1 cellular context compared by ENCODE assay signal in the genomic region with DNA sequence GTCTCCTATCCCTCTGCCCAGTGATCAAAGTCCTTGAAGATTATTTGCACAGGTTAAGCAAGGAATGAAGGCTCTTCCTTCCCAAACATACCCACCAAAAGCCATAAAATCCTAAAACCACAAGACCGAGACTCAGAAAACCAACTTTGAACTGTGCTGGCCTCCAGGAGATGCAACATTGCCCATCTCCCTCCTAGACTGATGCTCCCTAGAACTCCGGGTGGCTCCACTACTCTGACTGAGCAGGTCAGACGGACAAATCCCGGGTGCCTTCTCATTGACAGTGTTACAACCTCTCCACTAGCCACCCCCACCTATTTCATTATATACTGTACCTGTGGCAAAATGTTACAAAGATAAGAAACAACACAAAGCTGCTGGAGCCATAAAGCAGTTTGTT.
TF ChIP-seq lines count a peak whose summit lies in the region.

No MANE protein-coding gene starts in this region.

TF ChIP-seq in K562, 482 proteins besides CTCF, POLR2A, EP300 and RAD21 (continued from another document):
- TF ChIP-seq ZNF77 (CRISPR knock-in tag; IDR thresholded peaks at IDR 0.05) = no peak
- TF ChIP-seq HMG20A (CRISPR knock-in tag; conservative IDR thresholded peaks at IDR 0.05) = no peak
- no peak for TF ChIP-seq ZNF436 (CRISPR knock-in tag; IDR thresholded peaks at IDR 0.05)
- no peak for TF ChIP-seq ZNF282 (CRISPR knock-in tag; IDR thresholded peaks at IDR 0.05)
- TF ChIP-seq NFXL1 (CRISPR knock-in tag; IDR thresholded peaks at IDR 0.05) = no peak
- TF ChIP-seq PTBP1 (IDR thresholded peaks at IDR 0.05; ENCODE audit: low read depth, low read length) = no peak
- TF ChIP-seq, protein P1, sequence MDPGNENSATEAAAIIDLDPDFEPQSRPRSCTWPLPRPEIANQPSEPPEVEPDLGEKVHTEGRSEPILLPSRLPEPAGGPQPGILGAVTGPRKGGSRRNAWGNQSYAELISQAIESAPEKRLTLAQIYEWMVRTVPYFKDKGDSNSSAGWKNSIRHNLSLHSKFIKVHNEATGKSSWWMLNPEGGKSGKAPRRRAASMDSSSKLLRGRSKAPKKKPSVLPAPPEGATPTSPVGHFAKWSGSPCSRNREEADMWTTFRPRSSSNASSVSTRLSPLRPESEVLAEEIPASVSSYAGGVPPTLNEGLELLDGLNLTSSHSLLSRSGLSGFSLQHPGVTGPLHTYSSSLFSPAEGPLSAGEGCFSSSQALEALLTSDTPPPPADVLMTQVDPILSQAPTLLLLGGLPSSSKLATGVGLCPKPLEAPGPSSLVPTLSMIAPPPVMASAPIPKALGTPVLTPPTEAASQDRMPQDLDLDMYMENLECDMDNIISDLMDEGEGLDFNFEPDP (CRISPR knock-in tag; IDR thresholded peaks at IDR 0.05) = no peak
- TF ChIP-seq FOXM1 (IDR thresholded peaks at IDR 0.05; ENCODE audit: low read depth) = no peak
- TF ChIP-seq FOXM1 (CRISPR knock-in tag; IDR thresholded peaks at IDR 0.05; ENCODE audit: low read depth) = no peak
- TF ChIP-seq, protein P2, sequence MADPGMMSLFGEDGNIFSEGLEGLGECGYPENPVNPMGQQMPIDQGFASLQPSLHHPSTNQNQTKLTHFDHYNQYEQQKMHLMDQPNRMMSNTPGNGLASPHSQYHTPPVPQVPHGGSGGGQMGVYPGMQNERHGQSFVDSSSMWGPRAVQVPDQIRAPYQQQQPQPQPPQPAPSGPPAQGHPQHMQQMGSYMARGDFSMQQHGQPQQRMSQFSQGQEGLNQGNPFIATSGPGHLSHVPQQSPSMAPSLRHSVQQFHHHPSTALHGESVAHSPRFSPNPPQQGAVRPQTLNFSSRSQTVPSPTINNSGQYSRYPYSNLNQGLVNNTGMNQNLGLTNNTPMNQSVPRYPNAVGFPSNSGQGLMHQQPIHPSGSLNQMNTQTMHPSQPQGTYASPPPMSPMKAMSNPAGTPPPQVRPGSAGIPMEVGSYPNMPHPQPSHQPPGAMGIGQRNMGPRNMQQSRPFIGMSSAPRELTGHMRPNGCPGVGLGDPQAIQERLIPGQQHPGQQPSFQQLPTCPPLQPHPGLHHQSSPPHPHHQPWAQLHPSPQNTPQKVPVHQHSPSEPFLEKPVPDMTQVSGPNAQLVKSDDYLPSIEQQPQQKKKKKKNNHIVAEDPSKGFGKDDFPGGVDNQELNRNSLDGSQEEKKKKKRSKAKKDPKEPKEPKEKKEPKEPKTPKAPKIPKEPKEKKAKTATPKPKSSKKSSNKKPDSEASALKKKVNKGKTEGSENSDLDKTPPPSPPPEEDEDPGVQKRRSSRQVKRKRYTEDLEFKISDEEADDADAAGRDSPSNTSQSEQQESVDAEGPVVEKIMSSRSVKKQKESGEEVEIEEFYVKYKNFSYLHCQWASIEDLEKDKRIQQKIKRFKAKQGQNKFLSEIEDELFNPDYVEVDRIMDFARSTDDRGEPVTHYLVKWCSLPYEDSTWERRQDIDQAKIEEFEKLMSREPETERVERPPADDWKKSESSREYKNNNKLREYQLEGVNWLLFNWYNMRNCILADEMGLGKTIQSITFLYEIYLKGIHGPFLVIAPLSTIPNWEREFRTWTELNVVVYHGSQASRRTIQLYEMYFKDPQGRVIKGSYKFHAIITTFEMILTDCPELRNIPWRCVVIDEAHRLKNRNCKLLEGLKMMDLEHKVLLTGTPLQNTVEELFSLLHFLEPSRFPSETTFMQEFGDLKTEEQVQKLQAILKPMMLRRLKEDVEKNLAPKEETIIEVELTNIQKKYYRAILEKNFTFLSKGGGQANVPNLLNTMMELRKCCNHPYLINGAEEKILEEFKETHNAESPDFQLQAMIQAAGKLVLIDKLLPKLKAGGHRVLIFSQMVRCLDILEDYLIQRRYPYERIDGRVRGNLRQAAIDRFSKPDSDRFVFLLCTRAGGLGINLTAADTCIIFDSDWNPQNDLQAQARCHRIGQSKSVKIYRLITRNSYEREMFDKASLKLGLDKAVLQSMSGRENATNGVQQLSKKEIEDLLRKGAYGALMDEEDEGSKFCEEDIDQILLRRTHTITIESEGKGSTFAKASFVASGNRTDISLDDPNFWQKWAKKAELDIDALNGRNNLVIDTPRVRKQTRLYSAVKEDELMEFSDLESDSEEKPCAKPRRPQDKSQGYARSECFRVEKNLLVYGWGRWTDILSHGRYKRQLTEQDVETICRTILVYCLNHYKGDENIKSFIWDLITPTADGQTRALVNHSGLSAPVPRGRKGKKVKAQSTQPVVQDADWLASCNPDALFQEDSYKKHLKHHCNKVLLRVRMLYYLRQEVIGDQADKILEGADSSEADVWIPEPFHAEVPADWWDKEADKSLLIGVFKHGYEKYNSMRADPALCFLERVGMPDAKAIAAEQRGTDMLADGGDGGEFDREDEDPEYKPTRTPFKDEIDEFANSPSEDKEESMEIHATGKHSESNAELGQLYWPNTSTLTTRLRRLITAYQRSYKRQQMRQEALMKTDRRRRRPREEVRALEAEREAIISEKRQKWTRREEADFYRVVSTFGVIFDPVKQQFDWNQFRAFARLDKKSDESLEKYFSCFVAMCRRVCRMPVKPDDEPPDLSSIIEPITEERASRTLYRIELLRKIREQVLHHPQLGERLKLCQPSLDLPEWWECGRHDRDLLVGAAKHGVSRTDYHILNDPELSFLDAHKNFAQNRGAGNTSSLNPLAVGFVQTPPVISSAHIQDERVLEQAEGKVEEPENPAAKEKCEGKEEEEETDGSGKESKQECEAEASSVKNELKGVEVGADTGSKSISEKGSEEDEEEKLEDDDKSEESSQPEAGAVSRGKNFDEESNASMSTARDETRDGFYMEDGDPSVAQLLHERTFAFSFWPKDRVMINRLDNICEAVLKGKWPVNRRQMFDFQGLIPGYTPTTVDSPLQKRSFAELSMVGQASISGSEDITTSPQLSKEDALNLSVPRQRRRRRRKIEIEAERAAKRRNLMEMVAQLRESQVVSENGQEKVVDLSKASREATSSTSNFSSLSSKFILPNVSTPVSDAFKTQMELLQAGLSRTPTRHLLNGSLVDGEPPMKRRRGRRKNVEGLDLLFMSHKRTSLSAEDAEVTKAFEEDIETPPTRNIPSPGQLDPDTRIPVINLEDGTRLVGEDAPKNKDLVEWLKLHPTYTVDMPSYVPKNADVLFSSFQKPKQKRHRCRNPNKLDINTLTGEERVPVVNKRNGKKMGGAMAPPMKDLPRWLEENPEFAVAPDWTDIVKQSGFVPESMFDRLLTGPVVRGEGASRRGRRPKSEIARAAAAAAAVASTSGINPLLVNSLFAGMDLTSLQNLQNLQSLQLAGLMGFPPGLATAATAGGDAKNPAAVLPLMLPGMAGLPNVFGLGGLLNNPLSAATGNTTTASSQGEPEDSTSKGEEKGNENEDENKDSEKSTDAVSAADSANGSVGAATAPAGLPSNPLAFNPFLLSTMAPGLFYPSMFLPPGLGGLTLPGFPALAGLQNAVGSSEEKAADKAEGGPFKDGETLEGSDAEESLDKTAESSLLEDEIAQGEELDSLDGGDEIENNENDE (IDR thresholded peaks at IDR 0.05; ENCODE audit: low read depth, low read length) = no peak
TF ChIP-seq in K562: peak in this region for 0.
